ENCODE assay signal across 9 cellular contexts in genomic region chr1:147712605-147713004, GRCh38.
"Had no signal": no experiment of that assay in that cellular context is flagged by ENCODE, and none has a peak within 500 bp of the region (broad histone marks: within the 10 kb centered on the region; RNA-seq: fewer than 3 reads in every experiment).

No MANE protein-coding gene starts in this region.

- H3K9ac ChIP-seq: GM23248 had no signal

- H3K9me3 ChIP-seq: HAP-1 had no signal

- H3K27ac ChIP-seq: GM23248 had no signal

- H3K36me3 ChIP-seq: HAP-1 had no signal

- H3K4me1 ChIP-seq: HAP-1 had no signal

- H3K4me2 ChIP-seq: GM23338 had no signal

- H3K4me3 ChIP-seq: GM23248, GM23338, HAP-1 had no signal

- ATAC-seq: GM23338, HCT116 had no signal

- H2AFZ ChIP-seq: GM23248, GM23338 had no signal

- DNase-seq: GM23248, GOT3, H7, H9, HCEC 1CT, HFFc6 had no signal
